ENCODE assay signal across 11 cellular contexts in the genomic region with DNA sequence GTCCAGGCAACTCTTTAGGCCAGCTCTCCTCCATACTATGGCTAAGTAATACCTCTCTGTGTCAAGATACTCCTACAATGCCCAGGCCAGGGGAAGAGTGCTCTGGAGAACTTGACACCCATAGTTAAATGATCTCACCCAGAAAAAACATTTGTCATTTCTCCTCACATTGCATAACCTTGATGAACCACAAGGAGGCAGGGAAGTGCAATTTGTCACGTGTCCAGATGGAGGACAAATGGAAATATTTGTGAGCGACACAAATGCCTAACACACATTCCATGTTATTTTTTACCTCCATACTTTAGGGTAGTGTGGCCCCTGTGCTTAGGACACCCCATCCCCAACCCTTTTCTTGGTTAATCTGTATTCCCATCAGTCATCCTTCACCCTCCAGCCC.
A peak's percentile ranks its signal among the peaks of the same experiment; 100 is the strongest.
DNase-seq lines count a peak whose midpoint lies in the region; ATAC-seq and TF ChIP-seq lines count a peak whose summit lies in the region.
"Had no signal": no experiment of that assay in that cellular context is flagged by ENCODE, and none has a peak within 500 bp of the region (broad histone marks: within the 10 kb centered on the region; RNA-seq: fewer than 3 reads in every experiment).

No MANE protein-coding gene starts in this region.

- no peak overlapping the region for H3K18ac ChIP-seq in mesendoderm (ENCODE audit: low read length)
- H3K18ac ChIP-seq in trophoblast cell (ENCODE audit: low read length): no peak overlapping the region

- no peak overlapping the region for H2BK5ac ChIP-seq in mesendoderm (ENCODE audit: low read length)
- H2BK5ac ChIP-seq in trophoblast cell (ENCODE audit: low read depth, low read length, poor library complexity): no peak overlapping the region

- H3K36me3 ChIP-seq in brain microvascular endothelial cell (replicated peaks) (no peaks in the 10 kb centered on the region), mesendoderm (ENCODE audit: control insufficient read depth, insufficient read depth, low read length) (no peaks in the 10 kb centered on the region), trophoblast cell (ENCODE audit: control insufficient read depth in 1 of 2, insufficient read depth in 2 of 2, low read length in 2 of 2) (no peaks in the 10 kb centered on the region)

- H3K27ac ChIP-seq in brain microvascular endothelial cell: no peak overlapping the region
- no peak overlapping the region for H3K27ac ChIP-seq in mesendoderm (ENCODE audit: low read depth, low read length)
- no peak overlapping the region for H3K27ac ChIP-seq in trophoblast cell (ENCODE audit: low read depth, low read length)

- H3K79me2 ChIP-seq in mesendoderm (ENCODE audit: control insufficient read depth, insufficient read depth, low read length) (peaks cover 29% of the 10 kb centered on the region), trophoblast cell (ENCODE audit: control insufficient read depth, insufficient read depth, low read length, poor library complexity) (no peaks in the 10 kb centered on the region)

- no peaks in the 10 kb centered on the region for H3K9me3 ChIP-seq in trophoblast cell (ENCODE audit: insufficient read depth, low read depth, low read length)

- no peak overlapping the region for H4K8ac ChIP-seq in mesendoderm (ENCODE audit: low read depth, low read length)
- no peak overlapping the region for H4K8ac ChIP-seq in trophoblast cell (ENCODE audit: low read depth, low read length)

- no peak for ATAC-seq in HG02571 (IDR thresholded peaks at IDR 0.05; ENCODE audit: unreplicated experiment)
- ATAC-seq in GM18511 (IDR thresholded peaks at IDR 0.05; ENCODE audit: unreplicated experiment): no peak

- peak; percentile 16 for DNase-seq in GM10266 (ENCODE audit: extremely low spot score)
- DNase-seq in brain microvascular endothelial cell: no peak
- DNase-seq in mesendoderm: peak; percentile 79
- no peak for DNase-seq in trophoblast cell
- DNase-seq in NCI-H1105 (lab: John Stamatoyannopoulos, UW): no peak
- DNase-seq: activated naive CD4-positive, alpha-beta T cell; NCI-H345; stimulated activated CD4-positive, alpha-beta T cell treated with anti-CD3 and anti-CD28 coated beads, Interleukin-4, amount 100 ng/mL, for 4 hours had no signal

- H3K4me1 ChIP-seq in mesendoderm (ENCODE audit: control insufficient read depth, low read depth, low read length) (peaks cover 5% of the 10 kb centered on the region), trophoblast cell (ENCODE audit: control insufficient read depth in 1 of 2, insufficient read depth in 2 of 2, low read length in 2 of 2) (peaks cover 0 to 6% of the 10 kb centered on the region in 2 experiments)

- WGBS in mesendoderm (ENCODE audit: extremely low coverage, insufficient coverage, low lambda C conversion rate): no CpG with 5 or more reads among the region's 2 CpGs
- no CpG with 5 or more reads among the region's 2 CpGs for WGBS in trophoblast cell (ENCODE audit: extremely low coverage, insufficient coverage, insufficient read length)

- H3K79me1 ChIP-seq in mesendoderm (ENCODE audit: low read length): peaks cover 7% of the 10 kb centered on the region
- no peaks in the 10 kb centered on the region for H3K79me1 ChIP-seq in trophoblast cell (ENCODE audit: low read length)

- H3K4me3 ChIP-seq in brain microvascular endothelial cell (ENCODE audit: low read depth, low read length): no peak overlapping the region
- no peak overlapping the region for H3K4me3 ChIP-seq in mesendoderm (ENCODE audit: low read length)
- H3K4me3 ChIP-seq in trophoblast cell (ENCODE audit: low read depth, low read length): no peak overlapping the region

- no peak overlapping the region for H3K14ac ChIP-seq in trophoblast cell (ENCODE audit: low read length)

- no peak overlapping the region for H2BK120ac ChIP-seq in mesendoderm (ENCODE audit: low read depth, low read length)
- no peak overlapping the region for H2BK120ac ChIP-seq in trophoblast cell (ENCODE audit: insufficient read depth, low read length, poor library complexity)

- no peaks in the 10 kb centered on the region for H3K27me3 ChIP-seq in brain microvascular endothelial cell (replicated peaks)
- no peaks in the 10 kb centered on the region for H3K27me3 ChIP-seq in mesendoderm (ENCODE audit: insufficient read depth, low read length, poor library complexity)
- H3K27me3 ChIP-seq in trophoblast cell (ENCODE audit: insufficient read depth, low read length): no peaks in the 10 kb centered on the region

- TF ChIP-seq CTCF in GM10266 (IDR thresholded peaks at IDR 0.05; ENCODE audit: control insufficient read depth, insufficient read depth, low read depth, missing control alignments) (no peak), LNCAP (IDR thresholded peaks at IDR 0.05) (peak; percentile 55), brain microvascular endothelial cell (IDR thresholded peaks at IDR 0.05; ENCODE audit: low read depth, low read length, missing control alignments) (peak; percentile 52)

- H3K4me2 ChIP-seq in mesendoderm (ENCODE audit: low read length) (no peak overlapping the region), trophoblast cell (ENCODE audit: low read length) (no peak overlapping the region)

- H3K9ac ChIP-seq in mesendoderm (ENCODE audit: low read length) (no peak overlapping the region), trophoblast cell (ENCODE audit: low read length) (no peak overlapping the region)

- H4K12ac ChIP-seq in trophoblast cell (ENCODE audit: low read depth, low read length): no peak overlapping the region

- H2AFZ ChIP-seq in trophoblast cell (ENCODE audit: insufficient read depth, low read length, poor library complexity): no peak overlapping the region

- no peak overlapping the region for H3K56ac ChIP-seq in mesendoderm (ENCODE audit: low read length)

- no peak overlapping the region for H4K91ac ChIP-seq in trophoblast cell (ENCODE audit: low read depth, low read length)

- in situ Hi-C loops in brain microvascular endothelial cell (cut with HindIII; ENCODE audit: low pct_ligation_motif_present, low sequenced_read_pairs): no loop called here

- no peak overlapping the region for H3K4ac ChIP-seq in mesendoderm (ENCODE audit: low read depth, low read length)
- no peak overlapping the region for H3K4ac ChIP-seq in trophoblast cell (ENCODE audit: low read depth, low read length)

- no peak overlapping the region for H2BK15ac ChIP-seq in mesendoderm (replicated peaks; ENCODE audit: low read depth)

- no peak overlapping the region for H2AK5ac ChIP-seq in mesendoderm (ENCODE audit: low read length)
- H2AK5ac ChIP-seq in trophoblast cell (ENCODE audit: low read length): no peak overlapping the region

- H3K23ac ChIP-seq in mesendoderm (ENCODE audit: low read length) (no peak overlapping the region), trophoblast cell (ENCODE audit: low read length) (no peak overlapping the region)

- no peak overlapping the region for H4K5ac ChIP-seq in mesendoderm (ENCODE audit: low read length)

- H2BK12ac ChIP-seq in trophoblast cell (ENCODE audit: low read length): no peak overlapping the region

Comparison
In these comparisons a context has a peak if more than half of its experiments do, and no peak if none do; other contexts are left out.
1. DNase-seq: peak in GM10266 (single experiment) and mesendoderm (single experiment); none in brain microvascular endothelial cell (single experiment), trophoblast cell (0 of 2) and NCI-H1105 (single experiment).